23 cellular contexts compared by ENCODE assay signal in genomic region chr1:11400155-11400554, GRCh38.
"Had no signal": no experiment of that assay in that cellular context is flagged by ENCODE, and none has a peak within 500 bp of the region (broad histone marks: within the 10 kb centered on the region; RNA-seq: fewer than 3 reads in every experiment).

No MANE protein-coding gene starts in this region.

- FAIRE-seq: RCC 7860 had no signal

- H3K4me1 ChIP-seq: SJSA1 had no signal

- H3K4me3 ChIP-seq: MG63, SJSA1, SK-N-MC had no signal

- H3K9me3 ChIP-seq: SJSA1 had no signal

- DNase-seq: Karpas-422, KBM-7, MG63, NCI-H1092, NCI-H1105 treated with DMSO at 0.1 percent for 48 hours, NCI-H1417 treated with DMSO at 0.1 percent for 48 hours, NCI-H146, NCI-H1694 treated with DMSO at 0.1 percent for 48 hours, NCI-H1930, NCI-H2081 treated with DMSO at 0.1 percent for 48 hours, NCI-H2171, NCI-H226, NCI-H446, NCI-H510A, NCI-H524 treated with DMSO at 0.1 percent for 48 hours, NCI-H69, NCI-H774, Right ventricle myocardium superior, RPMI8226, SIG-M5 had no signal

- H3K36me3 ChIP-seq: MG63, SJSA1 had no signal

- H3K27ac ChIP-seq: SJSA1, SK-N-MC had no signal
